Comparison of ENCODE assay signal across 8 cellular contexts in genomic region chr10:37976091-37976879, GRCh38. TPM values are rescaled to one million over a fixed set of nuclear protein-coding genes. Genes with fewer than 3 reads are reported as not detected.
DNase-seq lines count a peak whose midpoint lies in the region; ATAC-seq and TF ChIP-seq lines count a peak whose summit lies in the region.

Gene ZNF25, minus strand, starts transcription at chr10:37976647. Its CDS starts 4,925 bp downstream, at chr10:37971722.

- in situ Hi-C loops in astrocyte of the cerebellum (cut with HindIII; ENCODE audit: low sequenced_read_pairs): no loop called here

- peak; percentile 93 for TF ChIP-seq CTCF in astrocyte of the cerebellum (IDR thresholded peaks at IDR 0.05; ENCODE audit: low read depth, low read length, missing control alignments)

- peak within 1 kb of the TSS; percentile 98 for H3K27ac ChIP-seq in rectal smooth muscle tissue (ENCODE audit: low read depth, low read length)
- H3K27ac ChIP-seq in aorta (ENCODE audit: low read depth in 1 of 2, low read length in 2 of 2): peak within 1 kb of the TSS; percentile 89 to 97

- DNase-seq in NCI-H187 treated with DMSO at 0.1 percent for 48 hours (lab: John Stamatoyannopoulos, UW) (peak; percentile 93), T-helper 22 cell (ENCODE audit: low read depth) (peak; percentile 97), astrocyte of the cerebellum (ENCODE audit: low read depth) (peak; percentile 95), hepatic stellate cell (ENCODE audit: low spot score) (peak; percentile 93), aorta (peak; percentile 99)

- H3K4me3 ChIP-seq in astrocyte of the cerebellum (ENCODE audit: low read depth, low read length) (peak within 1 kb of the TSS; percentile 95), rectal smooth muscle tissue (ENCODE audit: low read length) (peak within 1 kb of the TSS; percentile 91), aorta (ENCODE audit: low read length in 2 of 2) (peak within 1 kb of the TSS; percentile 83 to 93)

- no peaks in the 10 kb centered on the region for H3K36me3 ChIP-seq in rectal smooth muscle tissue (ENCODE audit: control insufficient read depth, insufficient read depth, low read length)
- no peaks in the 10 kb centered on the region for H3K36me3 ChIP-seq in aorta (ENCODE audit: control insufficient read depth in 1 of 2, insufficient read depth in 2 of 2, low read length in 1 of 2)

- ATAC-seq in GM18502 (IDR thresholded peaks at IDR 0.05; ENCODE audit: poor library complexity, unreplicated experiment) (peak; percentile 95), HG02970 (IDR thresholded peaks at IDR 0.05; ENCODE audit: low FRiP score, unreplicated experiment) (peak; percentile 97), aorta (ENCODE audit: low FRiP score) (peak; percentile 100)

- intact Hi-C loops in aorta (cut with DNase I): loop anchor here (2.0 to 5.0 kb wide), 6 partner anchors 35 to 119 kb away; partner anchors contain the start of genes ZNF248 (in 2 of the 2), ZNF33A (in 2 of the 2) and ZNF37A (in 2 of the 2)

- H3K9ac ChIP-seq in rectal smooth muscle tissue (ENCODE audit: low read length): peak within 1 kb of the TSS; percentile 94

- H3K4me1 ChIP-seq in rectal smooth muscle tissue (ENCODE audit: control insufficient read depth, insufficient read depth, low read length) (peaks cover 7% of the 10 kb centered on the region), aorta (ENCODE audit: control insufficient read depth in 1 of 2, insufficient read depth in 2 of 2, low read length in 2 of 2) (no peaks in the 10 kb centered on the region)

- 0% methylated on average over 61 to 66 of the region's 66 CpGs for WGBS in aorta, 2 donors

- H3K9me3 ChIP-seq in aorta (ENCODE audit: control insufficient read depth, low read length): no peaks in the 10 kb centered on the region

- H3K27me3 ChIP-seq in rectal smooth muscle tissue (ENCODE audit: control insufficient read depth, insufficient read depth, low read length): no peaks in the 10 kb centered on the region
- no peaks in the 10 kb centered on the region for H3K27me3 ChIP-seq in aorta (ENCODE audit: control insufficient read depth in 1 of 2, insufficient read depth in 2 of 2, low read length in 1 of 2)

RNA-seq across cellular contexts. Expression of gene ZNF25, which starts in this region (rescaled TPM):
- 10 to 100 TPM; 23.0 to 23.2 TPM for total RNA-seq in aorta
- polyA plus RNA-seq in aorta: 10 to 100 TPM; 13.1 to 16.5 TPM

Comparison
In these comparisons a context has a peak if more than half of its experiments do, and no peak if none do; other contexts are left out.
1. Peak in every context shown above with its lines: DNase-seq, ATAC-seq, H3K4me3 ChIP-seq and H3K27ac ChIP-seq.